Comparison of ENCODE assay signal across 21 cellular contexts in genomic region chr12:7927470-7927869, GRCh38. TPM values are rescaled to one million over a fixed set of nuclear protein-coding genes. Genes with fewer than 3 reads are reported as not detected.
DNase-seq lines count a peak whose midpoint lies in the region; ATAC-seq, FAIRE-seq and TF ChIP-seq lines count a peak whose summit lies in the region.
"Had no signal": no experiment of that assay in that cellular context is flagged by ENCODE, and none has a peak within 500 bp of the region (broad histone marks: within the 10 kb centered on the region; RNA-seq: fewer than 3 reads in every experiment).

No MANE protein-coding gene starts in this region.

- H2BK120ac ChIP-seq in IMR-90 (ENCODE audit: low read depth, low read length), result no peak overlapping the region

- no peaks in the 10 kb centered on the region for H3K27me3 ChIP-seq in CD4-positive, alpha-beta T cell (ENCODE audit: control insufficient read depth, insufficient read depth, low read length)
- H3K27me3 ChIP-seq in IMR-90 (ENCODE audit: control insufficient read depth, insufficient read depth, low read length) (no peaks in the 10 kb centered on the region), GM12878 (replicated peaks in 1 of 2; ENCODE audit: control insufficient read depth in 2 of 2, insufficient read depth in 2 of 2, low read length in 1 of 2) (no peaks in the 10 kb centered on the region), ovary (no peaks in the 10 kb centered on the region)
- H3K27me3 ChIP-seq: heart right ventricle, right lobe of liver, tibial artery had no signal

- H3K4me1 ChIP-seq in IMR-90 (ENCODE audit: control insufficient read depth, insufficient read depth, low read length), result 0 out of 2 replicates have a peak, but pooled peaks cover 1% of the 10 kb centered on the region
- no peaks in the 10 kb centered on the region for H3K4me1 ChIP-seq in GM12878 (ENCODE audit: control insufficient read depth, insufficient read depth, low read length)
- no peaks in the 10 kb centered on the region for H3K4me1 ChIP-seq in ovary (ENCODE audit: insufficient read depth)
- H3K4me1 ChIP-seq: parathyroid adenoma, right lobe of liver, tibial artery had no signal

- no peaks in the 10 kb centered on the region; the same call in 1 of the 2 replicates for H3K79me2 ChIP-seq in GM12878 (ENCODE audit: control insufficient read depth, insufficient read depth, low read length)
- H3K79me2 ChIP-seq: parathyroid adenoma had no signal

- no peak overlapping the region for H3K27ac ChIP-seq in CD4-positive, alpha-beta T cell (ENCODE audit: low read depth, low read length)
- H3K27ac ChIP-seq in IMR-90 (ENCODE audit: insufficient read depth, low read length) (no peak overlapping the region), GM12878 (ENCODE audit: control insufficient read depth, insufficient read depth) (no peak overlapping the region), ovary (no peak overlapping the region)
- H3K27ac ChIP-seq: heart right ventricle, parathyroid adenoma, right lobe of liver, tibial artery, WERI-Rb-1 had no signal

- intact Hi-C loops in CD4-positive, alpha-beta T cell (cut with DNase I, micrococcal nuclease), result loop anchor here in 1 of 2 experiments (5.0 kb wide), 1 partner anchor 165 kb away; no protein-coding TSS in a partner anchor
- intact Hi-C loops in IMR-90 (cut with micrococcal nuclease) (no loop called here), GM12878 (cut with micrococcal nuclease; ENCODE audit: unreplicated experiment) (no loop called here), ovary (cut with DNase I) (no loop called here)
- intact Hi-C loops in activated CD8-positive, alpha-beta T cell treated with anti-CD3 and anti-CD28 coated beads for 36 hours (cut with micrococcal nuclease), result no loop called here

- no peak overlapping the region for H3K56ac ChIP-seq in IMR-90 (ENCODE audit: extremely low read depth, insufficient read depth, low read length)

- no peak overlapping the region for H2BK5ac ChIP-seq in IMR-90 (ENCODE audit: low read depth, low read length, poor library complexity, severe bottlenecking)

- H3K9me1 ChIP-seq in IMR-90 (ENCODE audit: insufficient read depth, low read length), result no peaks in the 10 kb centered on the region

- H3K36me3 Mint-ChIP-seq in CD4-positive, alpha-beta T cell (ENCODE audit: low read depth), result peaks cover 90% of the 10 kb centered on the region
- peaks cover 42% of the 10 kb centered on the region for H3K36me3 Mint-ChIP-seq in mesothelial cell of epicardium
- peaks cover 74% of the 10 kb centered on the region for H3K36me3 Mint-ChIP-seq in activated CD8-positive, alpha-beta T cell treated with anti-CD3 and anti-CD28 coated beads for 36 hours (ENCODE audit: low read depth)

- H2BK20ac ChIP-seq in IMR-90 (ENCODE audit: low read depth, low read length), result no peak overlapping the region

- H4K91ac ChIP-seq in IMR-90 (ENCODE audit: insufficient read depth, low read depth, low read length), result no peak overlapping the region

- H3K4me2 ChIP-seq in IMR-90 (ENCODE audit: low read depth, low read length) (no peak overlapping the region), GM12878 (ENCODE audit: control insufficient read depth, insufficient read depth) (no peak overlapping the region)

- H4K20me1 ChIP-seq in IMR-90 (ENCODE audit: insufficient read depth, low read length) (peaks cover 24% of the 10 kb centered on the region; the same call in 1 of the 2 replicates), GM12878 (ENCODE audit: control insufficient read depth, insufficient read depth) (no peaks in the 10 kb centered on the region)

- H2AFZ ChIP-seq in IMR-90 (replicated peaks; ENCODE audit: low read length, poor library complexity) (no peak overlapping the region), GM12878 (ENCODE audit: control insufficient read depth, low read depth, low read length) (no peak overlapping the region)
- H2AFZ ChIP-seq: parathyroid adenoma had no signal

- CTCF ChIA-PET in CD4-positive, alpha-beta T cell (lab: Charles Lee), result interaction anchor here (1.4 kb wide), 1 partner anchor 9 kb away, joined by 5 read pairs; the partner anchor contains the start of gene SLC2A3
- CTCF ChIA-PET in IMR-90 (lab: Yijun Ruan, JAX), result interaction anchor here (0.6 kb wide), 1 partner anchor 1633 kb away, joined by 3 read pairs; no protein-coding TSS in a partner anchor
- CTCF ChIA-PET in GM12878 (lab: Yijun Ruan, JAX), result interaction anchor here (0.6 to 1.2 kb wide), 3 partner anchors 42 to 68 kb away, joined by 3 read pairs; no protein-coding TSS in a partner anchor
- CTCF ChIA-PET in activated CD8-positive, alpha-beta T cell treated with anti-CD3 and anti-CD28 coated beads for 36 hours (lab: Charles Lee), result no interaction called here

- no peak overlapping the region for H2AK5ac ChIP-seq in IMR-90 (ENCODE audit: low read depth, low read length)

- H2AK9ac ChIP-seq in IMR-90 (replicated peaks; ENCODE audit: low read depth, low read length, poor library complexity), result no peak overlapping the region

- no peak overlapping the region for H3K4me3 ChIP-seq in IMR-90 (ENCODE audit: insufficient read depth, low read depth, low read length)
- no peak overlapping the region for H3K4me3 ChIP-seq in GM12878
- no peak overlapping the region for H3K4me3 ChIP-seq in ovary
- H3K4me3 ChIP-seq: heart right ventricle, right lobe of liver, tibial artery had no signal

- TF ChIP-seq POLR2A in IMR-90 (IDR thresholded peaks at IDR 0.05; ENCODE audit: low read depth, low read length) (no peak), GM12878 (IDR thresholded peaks at IDR 0.05; ENCODE audit: low read depth, low read length) (no peak), ovary (IDR thresholded peaks at IDR 0.05) (no peak)

- TF ChIP-seq EP300 in GM12878 (IDR thresholded peaks at IDR 0.05; ENCODE audit: borderline replicate concordance in 1 of 2, control insufficient read depth in 1 of 2, low read depth in 2 of 2, low read length in 2 of 2), result no peak
- no peak for TF ChIP-seq EP300 in ovary (IDR thresholded peaks at IDR 0.05)

- H3K23ac ChIP-seq in IMR-90 (ENCODE audit: low read depth, low read length), result no peak overlapping the region

- no peak overlapping the region for H4K5ac ChIP-seq in IMR-90 (ENCODE audit: low read depth, low read length)

- H3K36me3 ChIP-seq in IMR-90 (ENCODE audit: control insufficient read depth, insufficient read depth, low read length), result peaks cover 75% of the 10 kb centered on the region
- peaks cover 0 to 34% of the 10 kb centered on the region in 2 experiments for H3K36me3 ChIP-seq in GM12878 (ENCODE audit: control insufficient read depth in 2 of 2, insufficient read depth in 2 of 2, low read length in 1 of 2)
- H3K36me3 ChIP-seq in ovary, result no peaks in the 10 kb centered on the region

- H3K9ac ChIP-seq in IMR-90 (ENCODE audit: low read depth, low read length), result no peak overlapping the region
- no peak overlapping the region for H3K9ac ChIP-seq in GM12878 (ENCODE audit: control insufficient read depth, insufficient read depth, low read length)
- H3K9ac ChIP-seq: parathyroid adenoma had no signal

- peak overlapping the region; percentile 60 for H3K4me3 Mint-ChIP-seq in CD4-positive, alpha-beta T cell
- H3K4me3 Mint-ChIP-seq in mesothelial cell of epicardium, result no peak overlapping the region
- no peak overlapping the region for H3K4me3 Mint-ChIP-seq in activated CD8-positive, alpha-beta T cell treated with anti-CD3 and anti-CD28 coated beads for 36 hours

- no peaks in the 10 kb centered on the region for H3K9me3 ChIP-seq in CD4-positive, alpha-beta T cell (ENCODE audit: control insufficient read depth, low read length)
- no peaks in the 10 kb centered on the region for H3K9me3 ChIP-seq in IMR-90 (ENCODE audit: control insufficient read depth, insufficient read depth, low read length)
- H3K9me3 ChIP-seq in GM12878 (replicated peaks; ENCODE audit: control insufficient read depth, insufficient read depth, low read length), result no peaks in the 10 kb centered on the region
- H3K9me3 ChIP-seq in ovary, result no peaks in the 10 kb centered on the region
- H3K9me3 ChIP-seq: heart right ventricle, right lobe of liver, tibial artery had no signal

- no CpG with 5 or more reads among the region's 4 CpGs for WGBS in IMR-90 (ENCODE audit: extremely low coverage in 2 of 2, insufficient read length in 1 of 2), 2 experiments
- WGBS in GM12878 (ENCODE audit: insufficient coverage, insufficient replicate concordance, low lambda C conversion rate, missing lambda C conversion rate), result 96% methylated on average over 4 of the region's 4 CpGs
- 86 to 98% (median 96%) methylated on average over 4 of the region's 4 CpGs for WGBS in ovary, 3 donors

- no peak overlapping the region for H2BK15ac ChIP-seq in IMR-90 (ENCODE audit: low read depth, low read length)

- RAD21 ChIA-PET in GM12878 (lab: Charles Lee; ENCODE audit: unreplicated experiment), result no interaction called here

- H3K27ac Mint-ChIP-seq in CD4-positive, alpha-beta T cell, result peak overlapping the region; percentile 61
- H3K27ac Mint-ChIP-seq in mesothelial cell of epicardium, result peak overlapping the region; percentile 95
- no peak overlapping the region for H3K27ac Mint-ChIP-seq in activated CD8-positive, alpha-beta T cell treated with anti-CD3 and anti-CD28 coated beads for 36 hours

- TF ChIP-seq CTCF in CD4-positive, alpha-beta T cell (IDR thresholded peaks at IDR 0.05), result no peak
- no peak for TF ChIP-seq CTCF in IMR-90 (conservative IDR thresholded peaks at IDR 0.05; ENCODE audit: low read depth, low read length)
- no peak for TF ChIP-seq CTCF in GM12878 (IDR thresholded peaks at IDR 0.05 in 2 of 3, conservative IDR thresholded peaks at IDR 0.05 in 1 of 3; ENCODE audit: control insufficient read depth in 2 of 3, extremely low read depth in 1 of 3, insufficient read depth in 1 of 3, low read depth in 3 of 3, low read length in 3 of 3)
- no peak for TF ChIP-seq CTCF in mesothelial cell of epicardium (IDR thresholded peaks at IDR 0.05; ENCODE audit: unreplicated experiment)
- TF ChIP-seq CTCF in activated CD8-positive, alpha-beta T cell treated with anti-CD3 and anti-CD28 coated beads for 36 hours (IDR thresholded peaks at IDR 0.05), result no peak
- TF ChIP-seq CTCF in ovary (IDR thresholded peaks at IDR 0.05), result no peak

- no peak overlapping the region for H3K4ac ChIP-seq in IMR-90 (ENCODE audit: low read depth, low read length)

- BruUV-seq in IMR-90 (replicated peaks; lab: Mats Ljungman, UMichigan) (no TSS peak), GM12878 (replicated peaks; lab: Mats Ljungman, UMichigan) (no TSS peak)

- H3K9me3 Mint-ChIP-seq in CD4-positive, alpha-beta T cell, result no peaks in the 10 kb centered on the region
- no peaks in the 10 kb centered on the region for H3K9me3 Mint-ChIP-seq in mesothelial cell of epicardium
- H3K9me3 Mint-ChIP-seq in activated CD8-positive, alpha-beta T cell treated with anti-CD3 and anti-CD28 coated beads for 36 hours, result no peaks in the 10 kb centered on the region

- H3K14ac ChIP-seq in IMR-90 (replicated peaks; ENCODE audit: low read depth, low read length), result no peak overlapping the region

- TF ChIP-seq RAD21 in IMR-90 (IDR thresholded peaks at IDR 0.05; ENCODE audit: low read length) (no peak), GM12878 (IDR thresholded peaks at IDR 0.05; ENCODE audit: insufficient read depth, low read depth, low read length) (no peak)

- POLR2A ChIA-PET in CD4-positive, alpha-beta T cell (lab: Charles Lee), result no interaction called here
- POLR2A ChIA-PET in IMR-90 (lab: Charles Lee; ENCODE audit: unreplicated experiment), result no interaction called here
- POLR2A ChIA-PET in GM12878 (lab: Charles Lee), result no interaction called here
- POLR2A ChIA-PET in activated CD8-positive, alpha-beta T cell treated with anti-CD3 and anti-CD28 coated beads for 36 hours (lab: Charles Lee), result interaction anchor here (1.6 to 1.8 kb wide), 2 partner anchors 9 to 33 kb away, joined by 4 to 7 read pairs; no protein-coding TSS in a partner anchor

- DNase-seq in CD4-positive, alpha-beta T cell, result no peak
- DNase-seq in IMR-90, result no peak
- DNase-seq in GM12878 (ENCODE audit: low read depth, low spot score), result no peak
- no peak for DNase-seq in mesothelial cell of epicardium (ENCODE audit: low spot score in 2 of 2, unreplicated experiment in 2 of 2)
- no peak for DNase-seq in SIG-M5 treated with dmso at 0.1 percent for 504 hours (lab: John Stamatoyannopoulos, UW; ENCODE audit: unreplicated experiment)
- no peak for DNase-seq in RKO (ENCODE audit: low spot score)
- no peak for DNase-seq in activated CD8-positive, alpha-beta T cell treated with anti-CD3 and anti-CD28 coated beads for 36 hours
- DNase-seq in ovary, result no peak
- DNase-seq: activated gamma-delta T cell treated with Interleukin-2 at 50 U/mL for 16 hours; heart right ventricle; Karpas-422; NCI-H1048; stimulated activated naive CD4-positive, alpha-beta T cell treated with Interleukin-2 at 50 U/mL for 16 hours; tibial artery; WERI-Rb-1 had no signal

- SMC1A ChIA-PET in GM12878 (lab: Charles Lee; ENCODE audit: uncharacterized antibody, unreplicated experiment), result interaction anchor here (1.0 kb wide), 1 partner anchor 22 kb away, joined by 3 read pairs; no protein-coding TSS in a partner anchor

- peaks cover 26 to 52% of the 10 kb centered on the region in 2 experiments; a peak in 3 of 4 replicates for H3K79me1 ChIP-seq in IMR-90 (ENCODE audit: low read depth in 1 of 2, low read length in 2 of 2)

- peaks cover 68% of the 10 kb centered on the region for H3K4me1 Mint-ChIP-seq in CD4-positive, alpha-beta T cell (ENCODE audit: low read depth)
- H3K4me1 Mint-ChIP-seq in mesothelial cell of epicardium, result peaks cover 26% of the 10 kb centered on the region
- peaks cover 55% of the 10 kb centered on the region for H3K4me1 Mint-ChIP-seq in activated CD8-positive, alpha-beta T cell treated with anti-CD3 and anti-CD28 coated beads for 36 hours (ENCODE audit: low read depth)

- no peak overlapping the region for H4K8ac ChIP-seq in IMR-90 (ENCODE audit: low read depth in 2 of 2, low read length in 2 of 2)

- no peak for ATAC-seq in CD4-positive, alpha-beta T cell (ENCODE audit: poor library complexity)
- ATAC-seq in IMR-90 (ENCODE audit: low read depth), result no peak
- no peak for ATAC-seq in GM12878
- ATAC-seq in activated CD8-positive, alpha-beta T cell treated with anti-CD3 and anti-CD28 coated beads for 36 hours, result no peak
- ATAC-seq: heart right ventricle, right lobe of liver had no signal

- H3K27me3 Mint-ChIP-seq in CD4-positive, alpha-beta T cell, result no peaks in the 10 kb centered on the region
- no peaks in the 10 kb centered on the region for H3K27me3 Mint-ChIP-seq in mesothelial cell of epicardium (ENCODE audit: low read depth)
- H3K27me3 Mint-ChIP-seq in activated CD8-positive, alpha-beta T cell treated with anti-CD3 and anti-CD28 coated beads for 36 hours, result no peaks in the 10 kb centered on the region

- dilution Hi-C loops in IMR-90 (cut with HindIII; ENCODE audit: low sequenced_read_pairs, unreplicated experiment), result no loop called here

- in situ Hi-C loops in IMR-90 (cut with MboI; ENCODE audit: low sequenced_read_pairs) (no loop called here), GM12878 (cut with MboI) (no loop called here)

- no peak for FAIRE-seq in GM12878 (lab: Jason Lieb, UNC)
- FAIRE-seq: astrocyte had no signal

- no peak overlapping the region for H3K18ac ChIP-seq in IMR-90 (ENCODE audit: low read depth, low read length)

RNA-seq across cellular contexts. Expression of gene SLC2A3, which starts 8.5 kb away (rescaled TPM):
- total RNA-seq in CD4-positive, alpha-beta T cell, result 100 to 1,000 TPM; 929 to 939 TPM
- total RNA-seq in IMR-90 (2012; rRNA removed), result 54.8 and 113 TPM in 2 replicates
- 38.2 and 46.1 TPM in 2 replicates for polyA plus RNA-seq in IMR-90 (2012; rRNA removed)
- polyA plus RNA-seq in IMR-90 (2012; cell fraction: cytosol; rRNA removed), result 19.4 and 27.9 TPM in 2 replicates
- 44.9 and 179 TPM in 2 replicates for polyA plus RNA-seq in IMR-90 (2012; cell fraction: nucleus; rRNA removed; ENCODE audit: low replicate concordance)
- total RNA-seq in GM12878 (2013; cell fraction: nucleolus; rRNA removed), result 271 and 273 TPM in 2 replicates
- total RNA-seq in GM12878 (2014; rRNA removed), result 7.6 and 11.8 TPM in 2 replicates
- total RNA-seq in GM12878 (2014; rRNA removed; fragmentation: Illumina TruSeq; extraction: Trizol), result 14.1 and 15.1 TPM in 2 replicates
- 19.7 and 22.4 TPM in 2 replicates for total RNA-seq in GM12878 (2021)
- polyA plus RNA-seq in GM12878 (2011; ENCODE audit: low read depth), result 52.1 TPM
- polyA plus RNA-seq in GM12878 (2011; rRNA removed), result 66.3 and 82.2 TPM in 2 replicates
- 36.7 and 58.9 TPM in 2 replicates for polyA plus RNA-seq in GM12878 (2011; cell fraction: cytosol; rRNA removed)
- 31.2 and 46.3 TPM in 2 replicates for polyA plus RNA-seq in GM12878 (2011; cell fraction: nucleus; rRNA removed)
- 22.8 and 53.5 TPM in 2 replicates for polyA plus RNA-seq in GM12878 (2012)
- 13.8 and 14.6 TPM in 2 replicates for polyA plus RNA-seq in GM12878 (2014; fragmentation: Illumina TruSeq; extraction: Trizol)
- 1 to 10 TPM; 6.6 to 8.5 TPM for polyA plus RNA-seq in GM12878 (2014; fragmentation: Nextera tagmentation; extraction: Ambion mirVana)
- 10.3 and 14.6 TPM in 2 replicates for polyA plus RNA-seq in GM12878 (2014; rRNA removed)
- polyA plus RNA-seq in GM12878 (2016; fragmentation: Nextera tagmentation; extraction: Ambion mirVana), result 1 to 10 TPM; 6.5 to 6.6 TPM
- polyA minus RNA-seq in GM12878 (2011; rRNA and poly(A)+ RNA removed), result 72.1 and 89.3 TPM in 2 replicates
- 22.3 and 26.5 TPM in 2 replicates for polyA minus RNA-seq in GM12878 (2011; cell fraction: cytosol; rRNA and poly(A)+ RNA removed)
- polyA minus RNA-seq in GM12878 (2011; cell fraction: nucleus; rRNA and poly(A)+ RNA removed), result 52.6 and 52.7 TPM in 2 replicates
- 170 to 186 TPM (median 186 TPM) in 3 replicates for total RNA-seq in mesothelial cell of epicardium
- 100 to 1,000 TPM; 488 to 528 TPM for total RNA-seq in activated CD8-positive, alpha-beta T cell treated with anti-CD3 and anti-CD28 coated beads for 36 hours
- 100 to 1,000 TPM in 1 of 7 donors, 10 to 100 TPM in 6; 24.0 to 100 (median 34.8) TPM for total RNA-seq in ovary
- 10 to 100 TPM; 14.1 to 25.5 TPM for polyA plus RNA-seq in ovary

RNA-seq across cellular contexts. Expression of gene SLC2A14, which starts 54.8 kb away (rescaled TPM):
- total RNA-seq in CD4-positive, alpha-beta T cell, result under 1 TPM; 0.45 to 0.52 TPM
- total RNA-seq in IMR-90 (2012; rRNA removed), result under 0.01 TPM in 1 of 2 replicates, not detected in the other
- 0.05 and 0.07 TPM in 2 replicates for polyA plus RNA-seq in IMR-90 (2012; rRNA removed)
- 0.05 TPM in 1 of 2 replicates, not detected in the other for polyA plus RNA-seq in IMR-90 (2012; cell fraction: cytosol; rRNA removed)
- 0.10 and 0.30 TPM in 2 replicates for polyA plus RNA-seq in IMR-90 (2012; cell fraction: nucleus; rRNA removed; ENCODE audit: low replicate concordance)
- total RNA-seq in GM12878 (2013; cell fraction: nucleolus; rRNA removed), result not detected in 2 replicates
- 0.11 TPM in 1 of 2 replicates, not detected in the other for total RNA-seq in GM12878 (2014; rRNA removed)
- 0.28 and 0.31 TPM in 2 replicates for total RNA-seq in GM12878 (2014; rRNA removed; fragmentation: Illumina TruSeq; extraction: Trizol)
- 0.21 and 0.69 TPM in 2 replicates for total RNA-seq in GM12878 (2021)
- polyA plus RNA-seq in GM12878 (2011; ENCODE audit: low read depth), result 0.17 TPM
- 0.31 and 0.58 TPM in 2 replicates for polyA plus RNA-seq in GM12878 (2011; rRNA removed)
- polyA plus RNA-seq in GM12878 (2011; cell fraction: cytosol; rRNA removed), result 0.10 and 0.58 TPM in 2 replicates
- polyA plus RNA-seq in GM12878 (2011; cell fraction: nucleus; rRNA removed), result 0.04 TPM in 1 of 2 replicates, not detected in the other
- polyA plus RNA-seq in GM12878 (2012), result 0.26 and 0.31 TPM in 2 replicates
- polyA plus RNA-seq in GM12878 (2014; fragmentation: Illumina TruSeq; extraction: Trizol), result 0.06 TPM in 1 of 2 replicates, not detected in the other
- polyA plus RNA-seq in GM12878 (2014; fragmentation: Nextera tagmentation; extraction: Ambion mirVana), result under 1 TPM; 0.05 to 0.14 TPM
- not detected in 2 replicates for polyA plus RNA-seq in GM12878 (2014; rRNA removed)
- under 1 TPM; 0.19 to 0.33 TPM for polyA plus RNA-seq in GM12878 (2016; fragmentation: Nextera tagmentation; extraction: Ambion mirVana)
- polyA minus RNA-seq in GM12878 (2011; rRNA and poly(A)+ RNA removed), result 0.10 TPM in 1 of 2 replicates, not detected in the other
- 0.80 and 0.94 TPM in 2 replicates for polyA minus RNA-seq in GM12878 (2011; cell fraction: cytosol; rRNA and poly(A)+ RNA removed)
- polyA minus RNA-seq in GM12878 (2011; cell fraction: nucleus; rRNA and poly(A)+ RNA removed), result not detected in 2 replicates
- 4.7 to 5.1 TPM (median 4.9 TPM) in 3 replicates for total RNA-seq in mesothelial cell of epicardium
- total RNA-seq in activated CD8-positive, alpha-beta T cell treated with anti-CD3 and anti-CD28 coated beads for 36 hours, result under 1 TPM; 0.22 to 0.29 TPM
- total RNA-seq in ovary, result 1 to 10 TPM in 6 of 7 donors, under 1 TPM in 1; 0.46 to 4.4 (median 2.2) TPM
- polyA plus RNA-seq in ovary, result 10 to 100 TPM in 1 of 2 donors, 1 to 10 TPM in 1; 1.1 to 12.7 TPM
- total RNA-seq: Daoy, myocyte, NCI-H460 had no signal
- polyA plus RNA-seq: heart right ventricle had no signal
